9 cellular contexts compared by ENCODE assay signal in genomic region chr1:152533327-152533938, GRCh38. TPM values are rescaled to one million over a fixed set of nuclear protein-coding genes. Genes with fewer than 3 reads are reported as not detected.
A peak's percentile ranks its signal among the peaks of the same experiment; 100 is the strongest.
DNase-seq lines count a peak whose midpoint lies in the region; ATAC-seq, FAIRE-seq and TF ChIP-seq lines count a peak whose summit lies in the region.
"Had no signal": no experiment of that assay in that cellular context is flagged by ENCODE, and none has a peak within 500 bp of the region (broad histone marks: within the 10 kb centered on the region; RNA-seq: fewer than 3 reads in every experiment).

No MANE protein-coding gene starts in this region.

- no peak overlapping the region for H2AFZ ChIP-seq in HCT116 (ENCODE audit: low read depth, low read length, poor library complexity, severe bottlenecking)
- H2AFZ ChIP-seq in SK-N-SH (ENCODE audit: low read depth) = no peak overlapping the region

- FAIRE-seq in urothelium cell line (lab: Jason Lieb, UNC) = peak; percentile 44

- no TSS peak for BruUV-seq in HCT116 (replicated peaks; lab: Mats Ljungman, UMichigan)

- H3K4me3 ChIP-seq in HCT116 (replicated peaks in 1 of 2; ENCODE audit: low read depth in 1 of 2, low read length in 2 of 2) (no peak overlapping the region), SK-N-SH (ENCODE audit: low read depth in 2 of 2, low read length in 1 of 2) (no peak overlapping the region), upper lobe of left lung (no peak overlapping the region), aorta (ENCODE audit: low read length in 2 of 2) (no peak overlapping the region)

- H3K27me3 ChIP-seq in HCT116 (ENCODE audit: insufficient read depth, low read length) (no peaks in the 10 kb centered on the region), SK-N-SH (ENCODE audit: insufficient read depth) (peaks cover 31% of the 10 kb centered on the region; the same call in 1 of the 2 replicates), foreskin keratinocyte (peaks cover 2% of the 10 kb centered on the region), upper lobe of left lung (no peaks in the 10 kb centered on the region), aorta (ENCODE audit: control insufficient read depth in 1 of 2, insufficient read depth in 2 of 2, low read length in 1 of 2) (no peaks in the 10 kb centered on the region)

- H3K4me1 ChIP-seq in HCT116 (ENCODE audit: control insufficient read depth in 1 of 2, insufficient read depth in 2 of 2, low read length in 2 of 2) = no peaks in the 10 kb centered on the region
- H3K4me1 ChIP-seq in SK-N-SH (ENCODE audit: control insufficient read depth in 1 of 2, insufficient read depth in 2 of 2, low read depth in 1 of 2, low read length in 1 of 2) = no peaks in the 10 kb centered on the region
- no peaks in the 10 kb centered on the region for H3K4me1 ChIP-seq in foreskin keratinocyte
- H3K4me1 ChIP-seq in upper lobe of left lung = no peaks in the 10 kb centered on the region
- no peaks in the 10 kb centered on the region for H3K4me1 ChIP-seq in aorta (ENCODE audit: control insufficient read depth in 1 of 2, insufficient read depth in 2 of 2, low read length in 2 of 2)

- H3F3A ChIP-seq in SK-N-SH (replicated peaks; ENCODE audit: insufficient read depth) = no peaks in the 10 kb centered on the region

- peak; percentile 87 for ATAC-seq in HCT116
- no peak for ATAC-seq in foreskin keratinocyte
- ATAC-seq in upper lobe of left lung (ENCODE audit: low FRiP score in 2 of 2) = no peak
- no peak for ATAC-seq in aorta (ENCODE audit: low FRiP score)

- H3K9me3 ChIP-seq in HCT116 (ENCODE audit: control insufficient read depth in 1 of 2, insufficient read depth in 1 of 2, low read depth in 1 of 2, low read length in 2 of 2) (no peaks in the 10 kb centered on the region; a peak in 1 of 4 replicates), SK-N-SH (no peaks in the 10 kb centered on the region), upper lobe of left lung (no peaks in the 10 kb centered on the region), aorta (ENCODE audit: control insufficient read depth, low read length) (peaks cover 4% of the 10 kb centered on the region)

- H3K9me2 ChIP-seq in HCT116 (ENCODE audit: insufficient read depth) (no peaks in the 10 kb centered on the region), SK-N-SH (no peaks in the 10 kb centered on the region)

- CTCF ChIA-PET in HCT116 (lab: Charles Lee) (interaction anchor here (1.2 to 2.3 kb wide), 10 partner anchors 13 to 134 kb away, joined by 3 to 23 read pairs (median 6); no protein-coding TSS in a partner anchor), SK-N-SH (lab: Yijun Ruan, JAX) (interaction anchor here (0.5 to 3.4 kb wide), 15 partner anchors 9 to 290 kb away, joined by 3 to 15 read pairs (median 4); no protein-coding TSS in a partner anchor)

- TF ChIP-seq RAD21 in HCT116 (IDR thresholded peaks at IDR 0.05; ENCODE audit: low read depth) (peak; percentile 84), SK-N-SH (IDR thresholded peaks at IDR 0.05; ENCODE audit: low read length) (peak; percentile 58)

- RAD21 ChIA-PET in HCT116 (lab: Charles Lee; ENCODE audit: low non-redundant PET in 1 of 2, low total read pairs in 2 of 2, uncharacterized antibody in 2 of 2, unreplicated experiment in 2 of 2) = no interaction called here

- TF ChIP-seq POLR2A in HCT116 (IDR thresholded peaks at IDR 0.05; ENCODE audit: borderline replicate concordance, extremely low read depth, insufficient read depth, insufficient read length) (no peak), upper lobe of left lung (IDR thresholded peaks at IDR 0.05) (no peak)

- H3K4me2 ChIP-seq in HCT116 (ENCODE audit: low read length) = no peak overlapping the region
- H3K4me2 ChIP-seq in SK-N-SH = no peak overlapping the region

- intact Hi-C loops in HCT116 (cut with micrococcal nuclease) = loop anchor here (1.0 to 2.0 kb wide), 3 partner anchors 36 to 343 kb away; no protein-coding TSS in a partner anchor
- intact Hi-C loops in aorta (cut with DNase I) = no loop called here

- DNase-seq in NCI-H446 (lab: John Stamatoyannopoulos, UW) (peak; percentile 28 to 61), NCI-H446 treated with DMSO at 0.1 percent for 48 hours (lab: John Stamatoyannopoulos, UW) (no peak), HCT116 (ENCODE audit: low read depth, low spot score) (peak; percentile 56), SK-N-SH (peak; percentile 45), foreskin keratinocyte (peak in 1 of 2 donors; percentile 52), urothelium cell line (ENCODE audit: low spot score) (peak; percentile 64), upper lobe of left lung (no peak), aorta (no peak)
- DNase-seq: activated naive CD8-positive, alpha-beta T cell treated with anti-CD3 and anti-CD28 coated beads, Interleukin-2, amount 10 ng/mL, durations not matched to agents 7 days and 5 days had no signal

- H3K36me3 ChIP-seq in HCT116 (ENCODE audit: control insufficient read depth in 1 of 2, insufficient read depth in 2 of 2, low read length in 2 of 2) (no peaks in the 10 kb centered on the region), SK-N-SH (replicated peaks in 1 of 2; ENCODE audit: control insufficient read depth in 1 of 2, insufficient read depth in 2 of 2, low read length in 1 of 2) (no peaks in the 10 kb centered on the region), upper lobe of left lung (no peaks in the 10 kb centered on the region), aorta (ENCODE audit: control insufficient read depth in 1 of 2, insufficient read depth in 2 of 2, low read length in 1 of 2) (no peaks in the 10 kb centered on the region)

- H3K27ac ChIP-seq in HCT116 (ENCODE audit: low read depth, low read length) = no peak overlapping the region
- H3K27ac ChIP-seq in SK-N-SH (ENCODE audit: low read depth in 2 of 2, low read length in 1 of 2) = no peak overlapping the region
- H3K27ac ChIP-seq in foreskin keratinocyte = no peak overlapping the region
- H3K27ac ChIP-seq in upper lobe of left lung = no peak overlapping the region
- no peak overlapping the region for H3K27ac ChIP-seq in aorta (ENCODE audit: low read depth in 1 of 2, low read length in 2 of 2)

- POLR2A ChIA-PET in HCT116 (lab: Charles Lee) (no interaction called here), SK-N-SH (lab: Yijun Ruan, JAX) (no interaction called here)

- TF ChIP-seq CTCF in HCT116 (IDR thresholded peaks at IDR 0.05 in 2 of 3, conservative IDR thresholded peaks at IDR 0.05 in 1 of 3; ENCODE audit: borderline replicate concordance in 1 of 3, insufficient read depth in 1 of 3, low read depth in 2 of 3, low read length in 2 of 3) (peak; percentile 86 to 91 (median 88)), SK-N-SH (IDR thresholded peaks at IDR 0.05) (peak; percentile 79), foreskin keratinocyte (conservative IDR thresholded peaks at IDR 0.05) (peak; percentile 97), upper lobe of left lung (IDR thresholded peaks at IDR 0.05) (peak in 3 of 6 experiments; percentile 26 to 48 (median 29))

- H3K9ac ChIP-seq in HCT116 (ENCODE audit: low read length) = no peak overlapping the region
- H3K9ac ChIP-seq in SK-N-SH = no peak overlapping the region

- H3K79me2 ChIP-seq in HCT116 (ENCODE audit: insufficient read depth, low read length) = no peaks in the 10 kb centered on the region
- no peaks in the 10 kb centered on the region for H3K79me2 ChIP-seq in SK-N-SH (ENCODE audit: insufficient read depth)

- TF ChIP-seq EP300 in SK-N-SH (IDR thresholded peaks at IDR 0.05; ENCODE audit: borderline replicate concordance in 1 of 2, low read depth in 1 of 2, low read length in 1 of 2) (no peak), upper lobe of left lung (IDR thresholded peaks at IDR 0.05) (no peak)

- 16% methylated on average over 7 of the region's 7 CpGs for WGBS in SK-N-SH (ENCODE audit: low lambda C conversion rate)
- 26 to 28% methylated on average over 7 of the region's 7 CpGs for WGBS in upper lobe of left lung, 2 donors
- WGBS in aorta, 2 donors = 22 to 26% methylated on average over 7 of the region's 7 CpGs

- H4K20me1 ChIP-seq in HCT116 (ENCODE audit: insufficient read depth) = no peaks in the 10 kb centered on the region
- no peaks in the 10 kb centered on the region for H4K20me1 ChIP-seq in SK-N-SH (ENCODE audit: insufficient read depth)

TF ChIP-seq in HCT116, 20 proteins besides CTCF, POLR2A, EP300 and RAD21 (continues in another document):
- TF ChIP-seq ZNF274 (IDR thresholded peaks at IDR 0.05; ENCODE audit: low read depth, low read length) (no peak), SP1 (IDR thresholded peaks at IDR 0.05; ENCODE audit: low read depth) (no peak)

TF ChIP-seq in SK-N-SH, 30 proteins besides CTCF, POLR2A, EP300 and RAD21 (continues in another document):
- TF ChIP-seq NFIC (IDR thresholded peaks at IDR 0.05; ENCODE audit: borderline replicate concordance) (no peak), RFX5 (IDR thresholded peaks at IDR 0.05; ENCODE audit: low read length) (no peak)

RNA-seq across cellular contexts. Expression of gene CRCT1, which starts 19.2 kb away (rescaled TPM):
- total RNA-seq in HCT116 (2021; ENCODE audit: unreplicated experiment) (not detected), foreskin keratinocyte (1.7 and 3.5 TPM in 2 replicates), upper lobe of left lung (not detected), aorta (not detected)
- not detected in 2 replicates for polyA plus RNA-seq in HCT116 (2012)
- polyA plus RNA-seq in SK-N-SH (2012; rRNA removed) (not detected in 2 replicates), foreskin keratinocyte (2.6 and 5.6 TPM in 2 replicates), aorta (1 to 10 TPM in 1 of 2 donors, under 1 TPM in 1; 0.18 to 1.1 TPM)
- not detected in 2 replicates for polyA plus RNA-seq in SK-N-SH (2012; cell fraction: cytosol; rRNA removed)
- not detected in 2 replicates for polyA plus RNA-seq in SK-N-SH (2012; cell fraction: nucleus; rRNA removed)
- total RNA-seq: activated naive CD8-positive, alpha-beta T cell treated with anti-CD3 and anti-CD28 coated beads, Interleukin-2, amount 10 ng/mL, durations not matched to agents 7 days and 5 days had no signal

RNA-seq across cellular contexts. Expression of gene LCE5A, which starts 22.8 kb away (rescaled TPM):
- total RNA-seq in HCT116 (2021; ENCODE audit: unreplicated experiment) (not detected), foreskin keratinocyte (not detected in 2 replicates), upper lobe of left lung (not detected), aorta (not detected)
- not detected in 2 replicates for polyA plus RNA-seq in HCT116 (2012)
- polyA plus RNA-seq in SK-N-SH (2012; rRNA removed) (not detected in 2 replicates), foreskin keratinocyte (not detected in 2 replicates), aorta (under 1 TPM in 1 of 2 donors, not detected in 1; 0.15 TPM)
- not detected in 2 replicates for polyA plus RNA-seq in SK-N-SH (2012; cell fraction: cytosol; rRNA removed)
- polyA plus RNA-seq in SK-N-SH (2012; cell fraction: nucleus; rRNA removed) = not detected in 2 replicates
- total RNA-seq: activated naive CD8-positive, alpha-beta T cell treated with anti-CD3 and anti-CD28 coated beads, Interleukin-2, amount 10 ng/mL, durations not matched to agents 7 days and 5 days had no signal

RNA-seq across cellular contexts. Expression of gene LCE3E, which starts 33.1 kb away (rescaled TPM):
- total RNA-seq in HCT116 (2021; ENCODE audit: unreplicated experiment) (not detected), foreskin keratinocyte (2.0 and 2.8 TPM in 2 replicates), upper lobe of left lung (not detected), aorta (not detected)
- polyA plus RNA-seq in HCT116 (2012) = not detected in 2 replicates
- polyA plus RNA-seq in SK-N-SH (2012; rRNA removed) (not detected in 2 replicates), foreskin keratinocyte (1.6 and 2.0 TPM in 2 replicates), aorta (not detected)
- not detected in 2 replicates for polyA plus RNA-seq in SK-N-SH (2012; cell fraction: cytosol; rRNA removed)
- not detected in 2 replicates for polyA plus RNA-seq in SK-N-SH (2012; cell fraction: nucleus; rRNA removed)
- total RNA-seq: activated naive CD8-positive, alpha-beta T cell treated with anti-CD3 and anti-CD28 coated beads, Interleukin-2, amount 10 ng/mL, durations not matched to agents 7 days and 5 days had no signal

RNA-seq across cellular contexts. Expression of gene LCE3D, which starts 46.9 kb away (rescaled TPM):
- total RNA-seq in HCT116 (2021; ENCODE audit: unreplicated experiment) (not detected), foreskin keratinocyte (6.9 and 8.8 TPM in 2 replicates), upper lobe of left lung (not detected), aorta (not detected)
- polyA plus RNA-seq in HCT116 (2012) = not detected in 2 replicates
- polyA plus RNA-seq in SK-N-SH (2012; rRNA removed) (not detected in 2 replicates), foreskin keratinocyte (7.3 and 9.3 TPM in 2 replicates), aorta (not detected)
- polyA plus RNA-seq in SK-N-SH (2012; cell fraction: cytosol; rRNA removed) = not detected in 2 replicates
- polyA plus RNA-seq in SK-N-SH (2012; cell fraction: nucleus; rRNA removed) = not detected in 2 replicates
- total RNA-seq: activated naive CD8-positive, alpha-beta T cell treated with anti-CD3 and anti-CD28 coated beads, Interleukin-2, amount 10 ng/mL, durations not matched to agents 7 days and 5 days had no signal

Comparison
In these comparisons a context has a peak if more than half of its experiments do, and no peak if none do; other contexts are left out.
1. DNase-seq: peak in NCI-H446 (2 of 2), HCT116 (single experiment), SK-N-SH (single experiment) and urothelium cell line (single experiment); none in NCI-H446 treated with DMSO at 0.1 percent for 48 hours (single experiment), upper lobe of left lung (0 of 2) and aorta (0 of 2).